In the genomic region with DNA sequence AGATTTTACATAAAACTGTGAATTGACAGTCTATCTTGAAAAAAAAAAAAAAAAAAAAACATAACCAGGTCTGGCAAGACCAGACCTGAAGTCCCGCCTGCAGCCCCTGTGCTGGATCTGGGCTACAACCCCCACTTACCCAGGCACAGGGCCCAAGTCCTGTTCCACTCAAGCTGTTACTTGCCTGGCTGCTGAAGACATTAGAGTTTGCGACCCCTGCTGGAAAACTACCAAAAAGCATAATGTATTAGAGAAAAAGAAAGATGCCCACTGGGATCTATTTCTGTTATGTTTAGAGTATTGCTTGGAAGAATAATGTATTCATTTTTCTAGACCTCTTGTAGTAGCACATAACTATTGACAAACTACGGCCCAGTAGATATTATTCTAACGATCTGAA, we compare ENCODE assay signal across 8 cellular contexts. TPM values are rescaled to one million over a fixed set of nuclear protein-coding genes. Genes with fewer than 3 reads are reported as not detected.
A peak's percentile ranks its signal among the peaks of the same experiment; 100 is the strongest.
DNase-seq lines count a peak whose midpoint lies in the region; ATAC-seq, FAIRE-seq and TF ChIP-seq lines count a peak whose summit lies in the region.

No MANE protein-coding gene starts in this region.

- intact Hi-C loops in left ventricle myocardium inferior (cut with micrococcal nuclease), result no loop called here

- H3K27me3 ChIP-seq in RWPE2 (ENCODE audit: insufficient read depth, poor library complexity, severe bottlenecking) (peaks cover 3% of the 10 kb centered on the region), left ventricle myocardium inferior (ENCODE audit: low read depth) (peaks cover 44% of the 10 kb centered on the region)

- TF ChIP-seq CTCF in RWPE2 (IDR thresholded peaks at IDR 0.05; ENCODE audit: poor library complexity, severe bottlenecking) (peak; percentile 74), left ventricle myocardium inferior (IDR thresholded peaks at IDR 0.05; ENCODE audit: borderline replicate concordance) (peak; percentile 43)

- no peaks in the 10 kb centered on the region for H3K9me3 ChIP-seq in RWPE2 (ENCODE audit: severe bottlenecking)
- no peaks in the 10 kb centered on the region for H3K9me3 ChIP-seq in left ventricle myocardium inferior (replicated peaks)

- no peak overlapping the region for H3K4me3 ChIP-seq in RWPE2 (ENCODE audit: severe bottlenecking)
- H3K4me3 ChIP-seq in left ventricle myocardium inferior, result no peak overlapping the region

- peak; percentile 28 for ATAC-seq in HG02870 (IDR thresholded peaks at IDR 0.05; ENCODE audit: unreplicated experiment)
- ATAC-seq in RWPE2 (ENCODE audit: low read depth), result no peak
- no peak for ATAC-seq in GM21825 (IDR thresholded peaks at IDR 0.05; ENCODE audit: unreplicated experiment)

- H3K4me1 ChIP-seq in RWPE2 (ENCODE audit: insufficient read depth, poor library complexity, severe bottlenecking) (no peaks in the 10 kb centered on the region), left ventricle myocardium inferior (peaks cover 23% of the 10 kb centered on the region)

- H3K27ac ChIP-seq in RWPE2 (ENCODE audit: poor library complexity, severe bottlenecking), result no peak overlapping the region
- H3K27ac ChIP-seq in left ventricle myocardium inferior (replicated peaks), result peak overlapping the region; percentile 48

- H3K36me3 ChIP-seq in RWPE2 (ENCODE audit: low read depth), result no peaks in the 10 kb centered on the region
- no peaks in the 10 kb centered on the region for H3K36me3 ChIP-seq in left ventricle myocardium inferior

- FAIRE-seq in urothelium cell line (lab: Jason Lieb, UNC), result no peak

- DNase-seq in SIG-M5 treated with dmso at 0.1 percent for 504 hours (lab: John Stamatoyannopoulos, UW; ENCODE audit: unreplicated experiment), result peak; percentile 10
- DNase-seq in SIG-M5 (lab: John Stamatoyannopoulos, UW), result no peak
- peak; percentile 56 for DNase-seq in RWPE2 (ENCODE audit: low spot score)
- DNase-seq in left ventricle myocardium inferior, result no peak
- peak; percentile 31 for DNase-seq in urothelium cell line (ENCODE audit: low spot score)
- no peak for DNase-seq in T-helper 9 cell

RNA-seq across cellular contexts. Expression of a gene that starts 4.7 kb away (rescaled TPM):
- 2.4 TPM for total RNA-seq in left ventricle myocardium inferior

Comparison
In these comparisons a context has a peak if more than half of its experiments do, and no peak if none do; other contexts are left out.
1. DNase-seq: peak in SIG-M5 treated with dmso at 0.1 percent for 504 hours (single experiment), RWPE2 (single experiment) and urothelium cell line (single experiment); none in SIG-M5 (single experiment), left ventricle myocardium inferior (single experiment) and T-helper 9 cell (single experiment).